8 cellular contexts compared by ENCODE assay signal in genomic region chr15:99014803-99015676, GRCh38. TPM values are rescaled to one million over a fixed set of nuclear protein-coding genes. Genes with fewer than 3 reads are reported as not detected.
DNase-seq lines count a peak whose midpoint lies in the region; ATAC-seq lines count a peak whose summit lies in the region.

No MANE protein-coding gene starts in this region.

- no peaks in the 10 kb centered on the region for H3K27me3 ChIP-seq in trophoblast cell (ENCODE audit: insufficient read depth, low read length)

- peak overlapping the region; percentile 25 for H3K4ac ChIP-seq in trophoblast cell (ENCODE audit: low read depth, low read length)

- peak overlapping the region; percentile 88 for H2AFZ ChIP-seq in trophoblast cell (ENCODE audit: insufficient read depth, low read length, poor library complexity)

- peak overlapping the region; percentile 32 for H4K12ac ChIP-seq in trophoblast cell (ENCODE audit: low read depth, low read length)

- peaks cover 7% of the 10 kb centered on the region for H3K79me1 ChIP-seq in trophoblast cell (ENCODE audit: low read length)

- H3K4me2 ChIP-seq in trophoblast cell (ENCODE audit: low read length) = peak overlapping the region; percentile 97

- H3K9ac ChIP-seq in trophoblast cell (ENCODE audit: low read length) = no peak overlapping the region

- H3K36me3 Mint-ChIP-seq in activated T-cell treated with anti-CD3 and anti-CD28 coated beads, Interleukin-2, amount 50 U/mL, for 72 hours (ENCODE audit: insufficient read depth in 2 of 2) = no peaks in the 10 kb centered on the region

- H3K4me3 ChIP-seq in trophoblast cell (ENCODE audit: low read depth, low read length) = peak overlapping the region; percentile 64

- no peaks in the 10 kb centered on the region for H3K9me3 Mint-ChIP-seq in activated T-cell treated with anti-CD3 and anti-CD28 coated beads, Interleukin-2, amount 50 U/mL, for 72 hours

- peak overlapping the region; percentile 42 for H4K91ac ChIP-seq in trophoblast cell (ENCODE audit: low read depth, low read length)

- peak overlapping the region; percentile 33 for H2BK5ac ChIP-seq in trophoblast cell (ENCODE audit: low read depth, low read length, poor library complexity)

- peaks cover 21% of the 10 kb centered on the region for H3K27me3 Mint-ChIP-seq in activated T-cell treated with anti-CD3 and anti-CD28 coated beads, Interleukin-2, amount 50 U/mL, for 72 hours (ENCODE audit: low read depth)

- no CpG with 5 or more reads among the region's 92 CpGs for WGBS in trophoblast cell (ENCODE audit: extremely low coverage, insufficient coverage, insufficient read length)

- peak overlapping the region; percentile 59 for H3K14ac ChIP-seq in trophoblast cell (ENCODE audit: low read length)

- H2AK5ac ChIP-seq in trophoblast cell (ENCODE audit: low read length) = no peak overlapping the region

- no peak overlapping the region for H3K23ac ChIP-seq in trophoblast cell (ENCODE audit: low read length)

- DNase-seq in AG08396 (ENCODE audit: low spot score) (peak; percentile 73), NCI-H2171 (lab: John Stamatoyannopoulos, UW) (peak; percentile 61), Right ventricle myocardium inferior (ENCODE audit: missing footprints) (peak; percentile 78), trophoblast cell (peak; percentile 77 to 82), midbrain (lab: John Stamatoyannopoulos, UW) (no peak)
- peak; percentile 70 to 78 for DNase-seq in activated T-cell treated with anti-CD3 and anti-CD28 coated beads, Interleukin-2, amount 50 U/mL, for 72 hours

- H2BK120ac ChIP-seq in trophoblast cell (ENCODE audit: insufficient read depth, low read length, poor library complexity) = peak overlapping the region; percentile 38

- H3K36me3 ChIP-seq in trophoblast cell (ENCODE audit: control insufficient read depth in 1 of 2, insufficient read depth in 2 of 2, low read length in 2 of 2) = no peaks in the 10 kb centered on the region

- H3K9me3 ChIP-seq in trophoblast cell (ENCODE audit: insufficient read depth, low read depth, low read length) = no peaks in the 10 kb centered on the region

- H3K79me2 ChIP-seq in trophoblast cell (ENCODE audit: control insufficient read depth, insufficient read depth, low read length, poor library complexity) = peaks cover 2% of the 10 kb centered on the region

- peak overlapping the region; percentile 5 for H3K27ac ChIP-seq in trophoblast cell (ENCODE audit: low read depth, low read length)

- peak overlapping the region; percentile 73 for H3K27ac Mint-ChIP-seq in activated T-cell treated with anti-CD3 and anti-CD28 coated beads, Interleukin-2, amount 50 U/mL, for 72 hours

- no peak overlapping the region for H2BK12ac ChIP-seq in trophoblast cell (ENCODE audit: low read length)

- peak overlapping the region; percentile 58 for H4K8ac ChIP-seq in trophoblast cell (ENCODE audit: low read depth, low read length)

- ATAC-seq in GM18520 (IDR thresholded peaks at IDR 0.05; ENCODE audit: unreplicated experiment) (peak; percentile 71), HG02938 (IDR thresholded peaks at IDR 0.05; ENCODE audit: unreplicated experiment) (peak; percentile 90), Right ventricle myocardium inferior (peak; percentile 81)
- ATAC-seq in activated T-cell treated with anti-CD3 and anti-CD28 coated beads, Interleukin-2, amount 50 U/mL, for 72 hours (replicated peaks in 1 of 2) = peak; percentile 96 to 97

- H3K4me1 ChIP-seq in trophoblast cell (ENCODE audit: control insufficient read depth in 1 of 2, insufficient read depth in 2 of 2, low read length in 2 of 2) = peaks cover 9 to 15% of the 10 kb centered on the region in 2 experiments

- intact Hi-C loops in Right ventricle myocardium inferior (cut with DNase I) = loop anchor here (5.0 kb wide), 1 partner anchor 42 kb away; no protein-coding TSS in a partner anchor

- peaks cover 5% of the 10 kb centered on the region for H3K4me1 Mint-ChIP-seq in activated T-cell treated with anti-CD3 and anti-CD28 coated beads, Interleukin-2, amount 50 U/mL, for 72 hours (ENCODE audit: low read depth)

- peak overlapping the region; percentile 63 for H3K18ac ChIP-seq in trophoblast cell (ENCODE audit: low read length)

- peak overlapping the region; percentile 85 to 86 for H3K4me3 Mint-ChIP-seq in activated T-cell treated with anti-CD3 and anti-CD28 coated beads, Interleukin-2, amount 50 U/mL, for 72 hours

RNA-seq across cellular contexts. Expression of gene PGPEP1L, which starts 7.4 kb away (rescaled TPM):
- not detected for total RNA-seq in activated T-cell treated with anti-CD3 and anti-CD28 coated beads, Interleukin-2, amount 50 U/mL, for 72 hours
- 0.57 TPM for total RNA-seq in Right ventricle myocardium inferior
- 0.04 and 0.06 TPM in 2 replicates for polyA plus RNA-seq in trophoblast cell (2013)
